Comparison of ENCODE assay signal across 1 cellular context in the genomic region with DNA sequence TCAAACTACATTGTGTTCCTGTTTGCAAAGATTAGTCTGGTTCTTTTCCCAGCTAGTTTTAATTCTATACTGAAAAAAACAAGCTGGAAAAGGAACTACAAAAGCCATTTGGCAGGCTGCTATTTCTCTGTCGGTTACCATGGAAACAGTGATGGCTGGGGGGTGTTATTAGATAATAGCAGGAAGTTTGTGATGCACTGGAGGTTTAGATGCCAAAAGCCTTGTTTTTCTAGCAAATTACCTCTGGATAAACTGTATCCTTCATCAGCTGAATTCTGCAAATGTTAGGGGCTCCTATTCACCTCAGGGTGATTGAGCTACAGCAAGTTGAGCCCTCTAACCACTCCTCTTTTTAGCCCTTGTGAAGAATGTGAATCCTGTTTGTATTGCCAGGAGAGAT.
TF ChIP-seq lines count a peak whose summit lies in the region.

No MANE protein-coding gene starts in this region.

TF ChIP-seq in SK-N-SH treated with all-trans-retinoic acid at 6 μM for 48 hours, 23 proteins besides CTCF, POLR2A, EP300 and RAD21 (continued from another document):
- TF ChIP-seq, protein P1, sequence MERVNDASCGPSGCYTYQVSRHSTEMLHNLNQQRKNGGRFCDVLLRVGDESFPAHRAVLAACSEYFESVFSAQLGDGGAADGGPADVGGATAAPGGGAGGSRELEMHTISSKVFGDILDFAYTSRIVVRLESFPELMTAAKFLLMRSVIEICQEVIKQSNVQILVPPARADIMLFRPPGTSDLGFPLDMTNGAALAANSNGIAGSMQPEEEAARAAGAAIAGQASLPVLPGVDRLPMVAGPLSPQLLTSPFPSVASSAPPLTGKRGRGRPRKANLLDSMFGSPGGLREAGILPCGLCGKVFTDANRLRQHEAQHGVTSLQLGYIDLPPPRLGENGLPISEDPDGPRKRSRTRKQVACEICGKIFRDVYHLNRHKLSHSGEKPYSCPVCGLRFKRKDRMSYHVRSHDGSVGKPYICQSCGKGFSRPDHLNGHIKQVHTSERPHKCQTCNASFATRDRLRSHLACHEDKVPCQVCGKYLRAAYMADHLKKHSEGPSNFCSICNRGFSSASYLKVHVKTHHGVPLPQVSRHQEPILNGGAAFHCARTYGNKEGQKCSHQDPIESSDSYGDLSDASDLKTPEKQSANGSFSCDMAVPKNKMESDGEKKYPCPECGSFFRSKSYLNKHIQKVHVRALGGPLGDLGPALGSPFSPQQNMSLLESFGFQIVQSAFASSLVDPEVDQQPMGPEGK (CRISPR knock-in tag; IDR thresholded peaks at IDR 0.05; ENCODE audit: borderline replicate concordance), result no peak
- TF ChIP-seq ZFP30 (CRISPR knock-in tag; IDR thresholded peaks at IDR 0.05), result no peak
- TF ChIP-seq ZFP3 (CRISPR knock-in tag; IDR thresholded peaks at IDR 0.05), result peak; percentile 65; the same call in 1 of the 2 replicates
